ENCODE assay signal across 22 cellular contexts in the genomic region with DNA sequence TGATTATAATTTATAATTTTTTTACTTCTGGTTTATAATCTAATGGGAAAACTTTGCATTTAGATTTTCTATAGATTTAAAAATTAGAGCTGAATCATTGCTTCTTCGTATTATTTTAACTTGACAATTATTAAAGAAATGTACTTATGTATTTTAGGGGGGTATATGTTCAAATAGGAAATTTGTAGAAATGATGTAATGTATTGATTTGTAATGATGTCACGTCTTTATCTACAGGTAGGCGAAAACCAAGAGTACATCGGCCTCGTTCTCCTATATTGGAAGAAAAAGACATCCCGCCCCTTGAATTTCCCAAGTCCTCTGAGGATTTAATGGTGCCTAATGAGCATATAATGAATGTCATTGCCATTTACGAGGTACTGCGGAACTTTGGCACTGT. TPM values are rescaled to one million over a fixed set of nuclear protein-coding genes. Genes with fewer than 3 reads are reported as not detected.
A peak's percentile ranks its signal among the peaks of the same experiment; 100 is the strongest.
DNase-seq lines count a peak whose midpoint lies in the region; ATAC-seq, FAIRE-seq and TF ChIP-seq lines count a peak whose summit lies in the region.
"Had no signal": no experiment of that assay in that cellular context is flagged by ENCODE, and none has a peak within 500 bp of the region (broad histone marks: within the 10 kb centered on the region; RNA-seq: fewer than 3 reads in every experiment).

No MANE protein-coding gene starts in this region.

- H2AFZ ChIP-seq in HepG2 (ENCODE audit: low read length) = no peak overlapping the region
- H2AFZ ChIP-seq: GM23338 had no signal

- no peak overlapping the region for H3K4me3 Mint-ChIP-seq in CD4-positive, alpha-beta T cell
- no peak overlapping the region for H3K4me3 Mint-ChIP-seq in osteocyte (ENCODE audit: unreplicated experiment)
- H3K4me3 Mint-ChIP-seq: CD14-positive monocyte, GM23338 had no signal

- CTCF ChIA-PET in HepG2 (lab: Yijun Ruan, JAX; ENCODE audit: low intra/inter-chr PET ratio, low total read pairs) (no interaction called here), HEK293 (lab: Yijun Ruan, JAX) (no interaction called here)
- CTCF ChIA-PET in CD4-positive, alpha-beta T cell (lab: Charles Lee) = no interaction called here

- H3K36me3 ChIP-seq in HepG2 (replicated peaks in 1 of 2; ENCODE audit: control insufficient read depth in 1 of 2, insufficient read depth in 2 of 2, low read length in 2 of 2) = peaks cover 13 to 32% of the 10 kb centered on the region in 2 experiments
- H3K36me3 ChIP-seq in right lobe of liver = peaks cover 0 to 8% (median 0%) of the 10 kb centered on the region in 4 donors
- peaks cover 4 to 20% of the 10 kb centered on the region in 2 experiments for H3K36me3 ChIP-seq in HEK293 (ENCODE audit: control insufficient read depth in 2 of 2, insufficient read depth in 1 of 2, low read length in 2 of 2)
- peaks cover 25% of the 10 kb centered on the region for H3K36me3 ChIP-seq in MG63

- TF ChIP-seq POLR2A in HepG2 (IDR thresholded peaks at IDR 0.05; ENCODE audit: insufficient read depth in 1 of 2, low read depth in 2 of 2, low read length in 2 of 2) (no peak), right lobe of liver (IDR thresholded peaks at IDR 0.05) (no peak)

- peak overlapping the region; percentile 78 for H3K27ac Mint-ChIP-seq in CD4-positive, alpha-beta T cell
- H3K27ac Mint-ChIP-seq in osteocyte (ENCODE audit: unreplicated experiment) = no peak overlapping the region
- H3K27ac Mint-ChIP-seq: GM23338 had no signal

- H3K27me3 Mint-ChIP-seq in CD4-positive, alpha-beta T cell = no peaks in the 10 kb centered on the region
- H3K27me3 Mint-ChIP-seq in osteocyte (ENCODE audit: unreplicated experiment) = no peaks in the 10 kb centered on the region
- H3K27me3 Mint-ChIP-seq: CD8-positive, alpha-beta memory T cell had no signal

- in situ Hi-C loops in HepG2 (cut with HindIII; ENCODE audit: extremely low pct_ligation_motif_present, low pct_unique_long_range_greater_than_20kb) = no loop called here

- no TSS peak for BruUV-seq in HepG2 (replicated peaks; lab: Mats Ljungman, UMichigan)

- TF ChIP-seq CTCF in HepG2 (CRISPR knock-in tag; IDR thresholded peaks at IDR 0.05) = no peak
- TF ChIP-seq CTCF in right lobe of liver (IDR thresholded peaks at IDR 0.05) = no peak
- TF ChIP-seq CTCF in CD4-positive, alpha-beta T cell (IDR thresholded peaks at IDR 0.05) = no peak
- no peak for TF ChIP-seq CTCF in HEK293 (tag by site-specific recombination; IDR thresholded peaks at IDR 0.05)
- no peak for TF ChIP-seq CTCF in osteocyte (IDR thresholded peaks at IDR 0.05)

- peaks cover 22% of the 10 kb centered on the region for H4K20me1 ChIP-seq in HepG2 (ENCODE audit: insufficient read depth, low read length)

- no peak for TF ChIP-seq RAD21 in HepG2 (CRISPR knock-in tag; IDR thresholded peaks at IDR 0.05)

- intact Hi-C loops in HepG2 (cut with micrococcal nuclease; ENCODE audit: unreplicated experiment) (no loop called here), right lobe of liver (cut with DNase I) (no loop called here)
- intact Hi-C loops in CD4-positive, alpha-beta T cell (cut with DNase I, micrococcal nuclease) = no loop called here

- H3K36me3 Mint-ChIP-seq in CD4-positive, alpha-beta T cell (ENCODE audit: low read depth) = peaks cover 73% of the 10 kb centered on the region
- H3K36me3 Mint-ChIP-seq in osteocyte (ENCODE audit: unreplicated experiment) = peaks cover 24% of the 10 kb centered on the region

- H3K79me2 ChIP-seq in HepG2 (ENCODE audit: insufficient read depth, low read length) = peaks cover 90% of the 10 kb centered on the region

- no peak for FAIRE-seq in HepG2 (lab: Jason Lieb, UNC)
- FAIRE-seq: A204.1, D721Med, GM12891, GM18507, H54 had no signal

- peaks cover 87% of the 10 kb centered on the region for H3K4me1 Mint-ChIP-seq in CD4-positive, alpha-beta T cell (ENCODE audit: low read depth)
- peaks cover 31% of the 10 kb centered on the region for H3K4me1 Mint-ChIP-seq in osteocyte (ENCODE audit: unreplicated experiment)

- peaks cover 25% of the 10 kb centered on the region for H3K4me1 ChIP-seq in HepG2 (ENCODE audit: insufficient read depth, low read length)
- H3K4me1 ChIP-seq in right lobe of liver = peaks cover 0 to 15% (median 4%) of the 10 kb centered on the region in 4 donors
- H3K4me1 ChIP-seq in HEK293 (ENCODE audit: control insufficient read depth, insufficient read depth, low read length) = no peaks in the 10 kb centered on the region; the same call in 1 of the 2 replicates
- H3K4me1 ChIP-seq: BE2C, HAP-1 had no signal

- no peaks in the 10 kb centered on the region for H3K9me3 Mint-ChIP-seq in CD4-positive, alpha-beta T cell
- no peaks in the 10 kb centered on the region for H3K9me3 Mint-ChIP-seq in osteocyte (ENCODE audit: unreplicated experiment)

- no peak for TF ChIP-seq EP300 in HepG2 (IDR thresholded peaks at IDR 0.05; ENCODE audit: low read depth in 2 of 2, low read length in 2 of 2)
- no peak for TF ChIP-seq EP300 in HepG2 (CRISPR knock-in tag; IDR thresholded peaks at IDR 0.05; ENCODE audit: borderline replicate concordance)

- H3K4me3 ChIP-seq in HepG2 (replicated peaks in 1 of 3; ENCODE audit: insufficient read depth in 1 of 3, low read depth in 2 of 3, low read length in 3 of 3) (no peak overlapping the region), right lobe of liver (no peak overlapping the region), HEK293 (ENCODE audit: low read depth, low read length) (no peak overlapping the region), MG63 (no peak overlapping the region)
- H3K4me3 ChIP-seq: BLaER1 treated with 17β-estradiol and CSF1 and Interleukin-3, amounts not matched to agents 10 nM and 100 nM; GM23338; HAP-1 had no signal

- 97% methylated on average over 8 of the region's 8 CpGs for WGBS in HepG2 (ENCODE audit: low lambda C conversion rate)
- WGBS in right lobe of liver (ENCODE audit: insufficient coverage, low coverage, low lambda C conversion rate, missing lambda C conversion rate) = 90% methylated on average over 8 of the region's 8 CpGs

- ATAC-seq in HepG2 (no peak), right lobe of liver (no peak)
- no peak for ATAC-seq in CD4-positive, alpha-beta T cell (ENCODE audit: poor library complexity)
- ATAC-seq: GM23338 had no signal

- H3K9ac ChIP-seq in HepG2 (ENCODE audit: insufficient read depth, low read depth, low read length) = no peak overlapping the region
- H3K9ac ChIP-seq: BLaER1 treated with 17β-estradiol and CSF1 and Interleukin-3, amounts not matched to agents 10 nM and 100 nM had no signal

- H3K27me3 ChIP-seq in HepG2 (ENCODE audit: control insufficient read depth in 1 of 2, insufficient read depth in 2 of 2, low read length in 2 of 2) = no peaks in the 10 kb centered on the region
- no peaks in the 10 kb centered on the region for H3K27me3 ChIP-seq in right lobe of liver
- H3K27me3 ChIP-seq in CD4-positive, alpha-beta T cell (ENCODE audit: control insufficient read depth, insufficient read depth, low read length) = no peaks in the 10 kb centered on the region
- H3K27me3 ChIP-seq in MG63 = no peaks in the 10 kb centered on the region
- H3K27me3 ChIP-seq: BE2C; BLaER1 treated with 17β-estradiol and CSF1 and Interleukin-3, amounts not matched to agents 10 nM and 100 nM had no signal

- DNase-seq in HepG2 (ENCODE audit: low spot score) (no peak), right lobe of liver (no peak), MG63 (no peak), anterior cingulate cortex (lab: John Stamatoyannopoulos, UW) (no peak), osteocyte (ENCODE audit: extremely low spot score, unreplicated experiment) (no peak)
- no peak for DNase-seq in CD4-positive, alpha-beta T cell
- DNase-seq: BE2C; CD8-positive, alpha-beta memory T cell; DMS 273 treated with DMSO at 0.1 percent for 48 hours; DMS79; GF-D8 had no signal

- no peak overlapping the region for H3K4me2 ChIP-seq in HepG2 (ENCODE audit: low read depth, low read length)
- H3K4me2 ChIP-seq: GM23338 had no signal

- H3K27ac ChIP-seq in HepG2 (ENCODE audit: extremely low read length, insufficient read depth, low read length) (no peak overlapping the region), right lobe of liver (no peak overlapping the region), HEK293 (ENCODE audit: extremely low read depth, low read depth, low read length) (no peak overlapping the region)
- H3K27ac ChIP-seq in CD4-positive, alpha-beta T cell (ENCODE audit: low read depth, low read length) = no peak overlapping the region
- H3K27ac ChIP-seq: 22Rv1; BLaER1 treated with 17β-estradiol and CSF1 and Interleukin-3, amounts not matched to agents 10 nM and 100 nM had no signal

- POLR2A ChIA-PET in HepG2 (lab: Yijun Ruan, JAX) = no interaction called here
- POLR2A ChIA-PET in CD4-positive, alpha-beta T cell (lab: Charles Lee) = no interaction called here
- POLR2A ChIA-PET in HEK293 (lab: Yijun Ruan, JAX) = no interaction called here

- H3K9me3 ChIP-seq in HepG2 (ENCODE audit: low read length) (peaks cover 9% of the 10 kb centered on the region; the same call in 1 of the 2 replicates), right lobe of liver (peaks cover 0 to 3% (median 0%) of the 10 kb centered on the region in 4 donors), HEK293 (ENCODE audit: control insufficient read depth, insufficient read depth, low read depth, low read length) (no peaks in the 10 kb centered on the region), MG63 (no peaks in the 10 kb centered on the region)
- H3K9me3 ChIP-seq in CD4-positive, alpha-beta T cell (ENCODE audit: control insufficient read depth, low read length) = no peaks in the 10 kb centered on the region
- H3K9me3 ChIP-seq: BE2C, HAP-1 had no signal

RNA-seq across cellular contexts. Expression of a gene that starts 28.4 kb away (rescaled TPM):
- total RNA-seq in HepG2 (2016; rRNA removed; fragmentation: Illumina TruSeq; extraction: Trizol) = 43.5 and 73.1 TPM in 2 replicates
- total RNA-seq in HepG2 (2016; cell fraction: cytosol; rRNA removed; fragmentation: Illumina TruSeq; extraction: Trizol; ENCODE audit: low read depth) = 43.8 and 50.6 TPM in 2 replicates
- 44.3 and 67.7 TPM in 2 replicates for total RNA-seq in HepG2 (2016; cell fraction: insoluble cytoplasmic fraction; rRNA removed; fragmentation: Illumina TruSeq; extraction: Trizol)
- 38.8 and 41.1 TPM in 2 replicates for total RNA-seq in HepG2 (2016; cell fraction: membrane; rRNA removed; fragmentation: Illumina TruSeq; extraction: Trizol)
- 88.3 and 95.6 TPM in 2 replicates for total RNA-seq in HepG2 (2016; cell fraction: nucleus; rRNA removed; fragmentation: Illumina TruSeq; extraction: Trizol)
- polyA plus RNA-seq in HepG2 (2011; rRNA removed) = 52.9 and 66.1 TPM in 2 replicates
- polyA plus RNA-seq in HepG2 (2011; cell fraction: cytosol; rRNA removed) = 28.6 and 29.5 TPM in 2 replicates
- polyA plus RNA-seq in HepG2 (2011; cell fraction: nucleus; rRNA removed) = 80.0 and 94.4 TPM in 2 replicates
- 38.6 and 42.7 TPM in 2 replicates for polyA plus RNA-seq in HepG2 (2012)
- polyA plus RNA-seq in HepG2 (2016; cell fraction: cytosol; fragmentation: Illumina TruSeq; extraction: Trizol; ENCODE audit: low read depth) = 3.2 and 3.5 TPM in 2 replicates
- 59.3 and 75.0 TPM in 2 replicates for polyA plus RNA-seq in HepG2 (2016; cell fraction: insoluble cytoplasmic fraction; fragmentation: Illumina TruSeq; extraction: Trizol; ENCODE audit: low read depth)
- polyA plus RNA-seq in HepG2 (2016; cell fraction: membrane; fragmentation: Illumina TruSeq; extraction: Trizol; ENCODE audit: low read depth) = 7.4 and 10.9 TPM in 2 replicates
- polyA plus RNA-seq in HepG2 (2016; cell fraction: nucleus; fragmentation: Illumina TruSeq; extraction: Trizol; ENCODE audit: insufficient read depth, low read depth) = 98.3 and 108 TPM in 2 replicates
- 88.0 and 94.4 TPM in 2 replicates for polyA minus RNA-seq in HepG2 (2011; rRNA and poly(A)+ RNA removed; ENCODE audit: low replicate concordance)
- polyA minus RNA-seq in HepG2 (2011; cell fraction: cytosol; rRNA and poly(A)+ RNA removed) = 57.8 and 66.8 TPM in 2 replicates
- polyA minus RNA-seq in HepG2 (2011; cell fraction: nucleus; rRNA and poly(A)+ RNA removed) = 144 and 152 TPM in 2 replicates
- total RNA-seq in right lobe of liver = 10 to 100 TPM; 25.8 to 35.1 (median 31.3) TPM
- 100 to 1,000 TPM; 117 to 125 TPM for total RNA-seq in CD4-positive, alpha-beta T cell
- total RNA-seq in MG63 (2014; rRNA removed; shearing (Covaris generic); ENCODE audit: low replicate concordance) = 9.2 and 17.2 TPM in 2 replicates
- total RNA-seq in osteocyte = 95.7 and 98.5 TPM in 2 replicates
